ENCODE assay signal across 8 cellular contexts in the genomic region with DNA sequence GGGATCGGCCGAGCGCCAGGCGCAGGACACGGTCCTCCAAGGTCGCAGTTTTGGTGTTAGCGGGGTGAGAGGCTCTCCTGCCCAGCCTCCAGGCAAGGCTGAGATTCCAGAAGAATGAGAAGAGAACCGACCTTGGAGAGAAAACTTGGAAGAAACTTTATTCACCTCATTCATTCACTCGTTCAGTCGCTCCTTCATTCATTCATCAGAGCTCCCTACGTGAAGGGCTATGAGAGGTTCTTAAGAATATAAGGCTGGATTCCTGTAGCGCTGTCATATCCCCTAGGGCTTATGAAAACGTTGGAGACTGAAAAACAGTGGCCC. TPM values are rescaled to one million over a fixed set of nuclear protein-coding genes. Genes with fewer than 3 reads are reported as not detected.
DNase-seq lines count a peak whose midpoint lies in the region; ATAC-seq and TF ChIP-seq lines count a peak whose summit lies in the region.

No MANE protein-coding gene starts in this region.

- H2BK5ac ChIP-seq in trophoblast cell (ENCODE audit: low read depth, low read length, poor library complexity), result peak overlapping the region; percentile 92

- no peak overlapping the region for H2BK12ac ChIP-seq in trophoblast cell (ENCODE audit: low read length)

- H2BK120ac ChIP-seq in trophoblast cell (ENCODE audit: insufficient read depth, low read length, poor library complexity), result no peak overlapping the region

- peak overlapping the region; percentile 84 for H4K12ac ChIP-seq in trophoblast cell (ENCODE audit: low read depth, low read length)

- H3K4me1 ChIP-seq in DOHH2 (ENCODE audit: control insufficient read depth, low read length) (peaks cover 19% of the 10 kb centered on the region), PC-3 (ENCODE audit: insufficient read depth, low read length) (peaks cover 11% of the 10 kb centered on the region), trophoblast cell (ENCODE audit: control insufficient read depth in 1 of 2, insufficient read depth in 2 of 2, low read length in 2 of 2) (peaks cover 3% of the 10 kb centered on the region in 2 experiments)

- H4K20me1 ChIP-seq in DOHH2 (ENCODE audit: control insufficient read depth, insufficient read depth, low read depth, low read length) (peaks cover 3% of the 10 kb centered on the region; the same call in 1 of the 2 replicates), PC-3 (ENCODE audit: low read length) (no peaks in the 10 kb centered on the region)

- TF ChIP-seq CTCF in DOHH2 (IDR thresholded peaks at IDR 0.05; ENCODE audit: low read depth, low read length, poor library complexity, severe bottlenecking) (no peak), PC-3 (conservative IDR thresholded peaks at IDR 0.05; ENCODE audit: low read depth, low read length) (no peak)

- H3K9me3 ChIP-seq in DOHH2 (ENCODE audit: control insufficient read depth, insufficient read depth, low read length) (no peaks in the 10 kb centered on the region), PC-3 (ENCODE audit: low read length) (no peaks in the 10 kb centered on the region), trophoblast cell (ENCODE audit: insufficient read depth, low read depth, low read length) (no peaks in the 10 kb centered on the region)

- H2AK5ac ChIP-seq in trophoblast cell (ENCODE audit: low read length), result no peak overlapping the region

- no CpG with 5 or more reads among the region's 13 CpGs for WGBS in trophoblast cell (ENCODE audit: extremely low coverage, insufficient coverage, insufficient read length)

- H3K4me2 ChIP-seq in DOHH2 (ENCODE audit: low read length) (peak overlapping the region; percentile 96), PC-3 (ENCODE audit: low read length) (peak overlapping the region; percentile 97), trophoblast cell (ENCODE audit: low read length) (peak overlapping the region; percentile 85)

- H3K9ac ChIP-seq in PC-3 (ENCODE audit: low read length) (peak overlapping the region; percentile 80), trophoblast cell (ENCODE audit: low read length) (peak overlapping the region; percentile 88)

- POLR2A ChIA-PET in PC-3 (lab: Charles Lee; ENCODE audit: unreplicated experiment), result no interaction called here

- DNase-seq in PC-3 (no peak), epithelial cell of prostate (ENCODE audit: low read depth, low spot score) (no peak), trophoblast cell (no peak), NCI-H774 (lab: John Stamatoyannopoulos, UW) (no peak), OCI-M1 (lab: John Stamatoyannopoulos, UW) (no peak), OCI-M2 (lab: John Stamatoyannopoulos, UW; ENCODE audit: unreplicated experiment) (no peak)

- no peak overlapping the region for H3K18ac ChIP-seq in trophoblast cell (ENCODE audit: low read length)

- ATAC-seq in PC-3 (no peak), GM21447 (IDR thresholded peaks at IDR 0.05; ENCODE audit: unreplicated experiment) (no peak)

- peak overlapping the region; percentile 58 for H3K14ac ChIP-seq in trophoblast cell (ENCODE audit: low read length)

- no peak overlapping the region for H3K23ac ChIP-seq in trophoblast cell (ENCODE audit: low read length)

- H3K27ac ChIP-seq in DOHH2 (ENCODE audit: low read depth, low read length) (peak overlapping the region; percentile 39; the same call in 1 of the 2 replicates), PC-3 (ENCODE audit: low read length) (0 out of 2 replicates have a peak overlapping the region, but pooled peaks have one; percentile 25), epithelial cell of prostate (peak overlapping the region; percentile 67), trophoblast cell (ENCODE audit: low read depth, low read length) (peak overlapping the region; percentile 96)

- intact Hi-C loops in PC-3 (cut with micrococcal nuclease), result loop anchor here (10.0 kb wide), 1 partner anchor 57 kb away; no protein-coding TSS in a partner anchor

- H3K9me2 ChIP-seq in DOHH2 (replicated peaks; ENCODE audit: control insufficient read depth, low read length), result no peaks in the 10 kb centered on the region
- H3K9me2 ChIP-seq in PC-3 (replicated peaks; ENCODE audit: low read length), result no peaks in the 10 kb centered on the region

- CTCF ChIA-PET in PC-3 (lab: Charles Lee), result no interaction called here

- H3K79me2 ChIP-seq in DOHH2 (ENCODE audit: control insufficient read depth, low read length) (peaks cover 38% of the 10 kb centered on the region), PC-3 (ENCODE audit: low read length) (peaks cover 29% of the 10 kb centered on the region), trophoblast cell (ENCODE audit: control insufficient read depth, insufficient read depth, low read length, poor library complexity) (peaks cover 19% of the 10 kb centered on the region)

- peak overlapping the region; percentile 57 for H4K91ac ChIP-seq in trophoblast cell (ENCODE audit: low read depth, low read length)

- H3K36me3 ChIP-seq in DOHH2 (ENCODE audit: control insufficient read depth, low read length), result no peaks in the 10 kb centered on the region
- no peaks in the 10 kb centered on the region for H3K36me3 ChIP-seq in PC-3 (ENCODE audit: low read depth, low read length)
- H3K36me3 ChIP-seq in trophoblast cell (ENCODE audit: control insufficient read depth in 1 of 2, insufficient read depth in 2 of 2, low read length in 2 of 2), result no peaks in the 10 kb centered on the region

- peak overlapping the region; percentile 40 for H3K4ac ChIP-seq in trophoblast cell (ENCODE audit: low read depth, low read length)

- BruUV-seq in PC-3 (replicated peaks; lab: Mats Ljungman, UMichigan), result no TSS peak

- H3K27me3 ChIP-seq in DOHH2 (ENCODE audit: control insufficient read depth, low read length), result peaks cover 14% of the 10 kb centered on the region
- H3K27me3 ChIP-seq in PC-3 (ENCODE audit: low read length), result no peaks in the 10 kb centered on the region
- no peaks in the 10 kb centered on the region for H3K27me3 ChIP-seq in trophoblast cell (ENCODE audit: insufficient read depth, low read length)

- H3K79me1 ChIP-seq in trophoblast cell (ENCODE audit: low read length), result peaks cover 18% of the 10 kb centered on the region

- no peaks in the 10 kb centered on the region for H3F3A ChIP-seq in DOHH2 (ENCODE audit: control insufficient read depth, insufficient read depth)
- H3F3A ChIP-seq in PC-3 (ENCODE audit: low read length, unreplicated experiment), result no peaks in the 10 kb centered on the region

- peak overlapping the region; percentile 64 for H4K8ac ChIP-seq in trophoblast cell (ENCODE audit: low read depth, low read length)

- peak overlapping the region; percentile 98 for H2AFZ ChIP-seq in PC-3 (ENCODE audit: low read length)
- no peak overlapping the region for H2AFZ ChIP-seq in trophoblast cell (ENCODE audit: insufficient read depth, low read length, poor library complexity)

- H3K4me3 ChIP-seq in DOHH2 (ENCODE audit: low read length), result peak overlapping the region; percentile 96
- H3K4me3 ChIP-seq in PC-3 (ENCODE audit: low read length), result peak overlapping the region; percentile 91
- H3K4me3 ChIP-seq in trophoblast cell (ENCODE audit: low read depth, low read length), result peak overlapping the region; percentile 86

RNA-seq across cellular contexts. Expression of a gene that starts 1.0 kb away (rescaled TPM):
- total RNA-seq in PC-3 (2014; rRNA removed), result 32.7 and 44.6 TPM in 2 replicates
- 132 and 148 TPM in 2 replicates for polyA plus RNA-seq in trophoblast cell (2013)

Comparison
In these comparisons a context has a peak if more than half of its experiments do, and no peak if none do; other contexts are left out.
1. H3K27ac ChIP-seq: peak in every context shown above with its lines; median percentile 96 in trophoblast cell; 67 in epithelial cell of prostate; 39 in DOHH2; 25 in PC-3.